ENCODE assay signal across 15 cellular contexts in the genomic region with DNA sequence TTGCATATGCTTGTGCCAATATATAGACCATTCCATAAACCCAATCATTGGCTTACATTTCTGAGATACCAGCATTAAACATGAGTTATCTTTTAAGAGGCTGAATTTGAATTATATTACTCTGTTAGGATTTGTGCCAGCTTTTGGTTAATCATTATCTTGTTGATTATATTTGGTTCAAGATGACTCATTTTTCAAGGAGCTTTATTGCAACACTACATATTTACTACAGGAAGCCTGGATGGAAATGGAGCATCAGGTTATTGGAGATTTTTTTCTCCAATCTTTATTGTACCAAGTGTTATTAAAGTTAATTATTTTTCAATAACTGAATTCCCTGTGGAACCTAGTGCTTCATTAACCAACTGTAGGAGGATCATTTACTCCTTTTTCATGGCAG. TPM values are rescaled to one million over a fixed set of nuclear protein-coding genes. Genes with fewer than 3 reads are reported as not detected.
DNase-seq lines count a peak whose midpoint lies in the region; ATAC-seq and TF ChIP-seq lines count a peak whose summit lies in the region.
"Had no signal": no experiment of that assay in that cellular context is flagged by ENCODE, and none has a peak within 500 bp of the region (broad histone marks: within the 10 kb centered on the region; RNA-seq: fewer than 3 reads in every experiment).

No MANE protein-coding gene starts in this region.

- H3K9me3 ChIP-seq in HCT116 (ENCODE audit: control insufficient read depth in 1 of 2, insufficient read depth in 1 of 2, low read depth in 1 of 2, low read length in 2 of 2) (no peaks in the 10 kb centered on the region), adipocyte (ENCODE audit: control insufficient read depth, low read length) (no peaks in the 10 kb centered on the region)
- H3K9me3 ChIP-seq: SJCRH30 had no signal

- H3K4me3 ChIP-seq in ACC112 (ENCODE audit: low read depth, low read length) (peak overlapping the region; percentile 7; the same call in 1 of the 2 replicates), HCT116 (replicated peaks in 1 of 2; ENCODE audit: low read depth in 1 of 2, low read length in 2 of 2) (peak overlapping the region in 1 of 2 experiments; percentile 16; a peak in 2 of 4 replicates), adipocyte (ENCODE audit: low read length) (no peak overlapping the region)

- peaks cover 56% of the 10 kb centered on the region for H3K4me1 ChIP-seq in ACC112 (ENCODE audit: control insufficient read depth, insufficient read depth, low read length, unreplicated experiment)
- peaks cover 22 to 37% of the 10 kb centered on the region in 2 experiments for H3K4me1 ChIP-seq in HCT116 (ENCODE audit: control insufficient read depth in 1 of 2, insufficient read depth in 2 of 2, low read length in 2 of 2)
- peaks cover 38% of the 10 kb centered on the region for H3K4me1 ChIP-seq in adipocyte (ENCODE audit: control insufficient read depth, insufficient read depth, low read length)

- H3K27ac ChIP-seq in ACC112 (ENCODE audit: low read depth, low read length) (no peak overlapping the region), HCT116 (ENCODE audit: low read depth, low read length) (no peak overlapping the region)

- TF ChIP-seq RAD21 in HCT116 (IDR thresholded peaks at IDR 0.05; ENCODE audit: low read depth) = no peak

- H3K4me3 Mint-ChIP-seq in endothelial cell (ENCODE audit: unreplicated experiment) = no peak overlapping the region
- H3K4me3 Mint-ChIP-seq in activated naive CD4-positive, alpha-beta T cell treated with anti-CD3 and anti-CD28 coated beads for 36 hours = no peak overlapping the region
- no peak overlapping the region for H3K4me3 Mint-ChIP-seq in stimulated activated memory B cell treated with anti-CD40 and anti-IgM and Interleukin-4, amounts not matched to agents 10 μg/mL and 1 μg/mL and 100 μg/mL, for 72 hours
- H3K4me3 Mint-ChIP-seq: CD4-positive, CD25-positive, alpha-beta regulatory T cell; natural killer cell treated with Interleukin-12 subunit alpha and Interleukin-12 subunit beta and Interleukin-15 and Interleukin-18, amount 100 ng/mL, for 72 hours; stimulated activated effector memory CD8-positive, alpha-beta T cell treated with anti-CD3 and anti-CD28 coated beads, Interleukin-12 subunit alpha, Interleukin-12 subunit beta, amount 100 ng/mL, for 72 hours had no signal

- H3K9ac ChIP-seq in HCT116 (ENCODE audit: low read length) = no peak overlapping the region
- no peak overlapping the region for H3K9ac ChIP-seq in adipocyte (ENCODE audit: low read length)

- POLR2A ChIA-PET in HCT116 (lab: Charles Lee) = no interaction called here

- TF ChIP-seq CTCF in HCT116 (IDR thresholded peaks at IDR 0.05 in 2 of 3, conservative IDR thresholded peaks at IDR 0.05 in 1 of 3; ENCODE audit: borderline replicate concordance in 1 of 3, insufficient read depth in 1 of 3, low read depth in 2 of 3, low read length in 2 of 3) = no peak
- TF ChIP-seq CTCF in endothelial cell (IDR thresholded peaks at IDR 0.05; ENCODE audit: unreplicated experiment) = no peak

- H3K36me3 Mint-ChIP-seq in endothelial cell (ENCODE audit: low read depth, unreplicated experiment) = no peaks in the 10 kb centered on the region
- H3K36me3 Mint-ChIP-seq in activated naive CD4-positive, alpha-beta T cell treated with anti-CD3 and anti-CD28 coated beads for 36 hours (ENCODE audit: low read depth) = peaks cover 1% of the 10 kb centered on the region
- H3K36me3 Mint-ChIP-seq in stimulated activated memory B cell treated with anti-CD40 and anti-IgM and Interleukin-4, amounts not matched to agents 10 μg/mL and 1 μg/mL and 100 μg/mL, for 72 hours = peaks cover 27% of the 10 kb centered on the region
- H3K36me3 Mint-ChIP-seq: natural killer cell treated with Interleukin-12 subunit alpha and Interleukin-12 subunit beta and Interleukin-15 and Interleukin-18, amount 100 ng/mL, for 72 hours; stimulated activated effector memory CD8-positive, alpha-beta T cell treated with anti-CD3 and anti-CD28 coated beads, Interleukin-12 subunit alpha, Interleukin-12 subunit beta, amount 100 ng/mL, for 72 hours had no signal

- H3K27me3 ChIP-seq in ACC112 (ENCODE audit: insufficient read depth, low read length) = no peaks in the 10 kb centered on the region
- H3K27me3 ChIP-seq in HCT116 (ENCODE audit: insufficient read depth, low read length) = no peaks in the 10 kb centered on the region
- no peaks in the 10 kb centered on the region for H3K27me3 ChIP-seq in adipocyte (replicated peaks; ENCODE audit: control insufficient read depth, insufficient read depth, low read length)
- H3K27me3 ChIP-seq: SJCRH30 had no signal

- H3K36me3 ChIP-seq in ACC112 (ENCODE audit: insufficient read depth, low read length) (no peaks in the 10 kb centered on the region), HCT116 (ENCODE audit: control insufficient read depth in 1 of 2, insufficient read depth in 2 of 2, low read length in 2 of 2) (no peaks in the 10 kb centered on the region), adipocyte (ENCODE audit: control insufficient read depth, insufficient read depth, low read length, severe bottlenecking) (no peaks in the 10 kb centered on the region)

- peaks cover 10% of the 10 kb centered on the region for H3K4me1 Mint-ChIP-seq in endothelial cell (ENCODE audit: unreplicated experiment)
- H3K4me1 Mint-ChIP-seq in activated naive CD4-positive, alpha-beta T cell treated with anti-CD3 and anti-CD28 coated beads for 36 hours (ENCODE audit: low read depth) = peaks cover 74% of the 10 kb centered on the region
- peaks cover 75% of the 10 kb centered on the region for H3K4me1 Mint-ChIP-seq in stimulated activated memory B cell treated with anti-CD40 and anti-IgM and Interleukin-4, amounts not matched to agents 10 μg/mL and 1 μg/mL and 100 μg/mL, for 72 hours

- peak; percentile 41 for DNase-seq in HCT116 (ENCODE audit: low read depth, low spot score)
- peak; percentile 70 for DNase-seq in adipocyte (ENCODE audit: low read depth)
- peak; percentile 84 for DNase-seq in iris pigment epithelial cell (ENCODE audit: low read depth)
- no peak for DNase-seq in activated CD8-positive, alpha-beta memory T cell treated with anti-CD3 and anti-CD28 coated beads, Interleukin-2, amount 50 U/mL, for 4 hours
- no peak for DNase-seq in endothelial cell (ENCODE audit: low spot score)
- no peak for DNase-seq in activated naive CD4-positive, alpha-beta T cell treated with anti-CD3 and anti-CD28 coated beads for 36 hours
- DNase-seq: activated CD4-positive, alpha-beta T cell treated with anti-CD3 and anti-CD28 coated beads for 48 hours; activated gamma-delta T cell; CD4-positive, CD25-positive, alpha-beta regulatory T cell; SJCRH30; stimulated activated CD4-positive, alpha-beta T cell treated with anti-CD3 and anti-CD28 coated beads, Interleukin-15, amount 100 ng/mL, for 24 hours had no signal

- intact Hi-C loops in HCT116 (cut with micrococcal nuclease) = no loop called here
- intact Hi-C loops in activated naive CD4-positive, alpha-beta T cell treated with anti-CD3 and anti-CD28 coated beads for 36 hours (cut with micrococcal nuclease) = no loop called here

- H3K9me2 ChIP-seq in HCT116 (ENCODE audit: insufficient read depth) = no peaks in the 10 kb centered on the region

- no peak for TF ChIP-seq POLR2A in HCT116 (IDR thresholded peaks at IDR 0.05; ENCODE audit: borderline replicate concordance, extremely low read depth, insufficient read depth, insufficient read length)

- H2AFZ ChIP-seq in ACC112 (ENCODE audit: low read length, unreplicated experiment) = no peak overlapping the region
- H2AFZ ChIP-seq in HCT116 (ENCODE audit: low read depth, low read length, poor library complexity, severe bottlenecking) = no peak overlapping the region

- RAD21 ChIA-PET in HCT116 (lab: Charles Lee; ENCODE audit: low non-redundant PET in 1 of 2, low total read pairs in 2 of 2, uncharacterized antibody in 2 of 2, unreplicated experiment in 2 of 2) = no interaction called here

- BruUV-seq in HCT116 (replicated peaks; lab: Mats Ljungman, UMichigan) = no TSS peak

- no peak for ATAC-seq in HCT116
- ATAC-seq in stimulated activated memory B cell treated with anti-CD40 and anti-IgM and Interleukin-4, amounts not matched to agents 10 μg/mL and 1 μg/mL and 100 μg/mL, for 72 hours = no peak
- ATAC-seq: natural killer cell treated with Interleukin-12 subunit alpha and Interleukin-12 subunit beta and Interleukin-15 and Interleukin-18, amount 100 ng/mL, for 72 hours; stimulated activated effector memory CD8-positive, alpha-beta T cell treated with anti-CD3 and anti-CD28 coated beads, Interleukin-12 subunit alpha, Interleukin-12 subunit beta, amount 100 ng/mL, for 72 hours had no signal

- CTCF ChIA-PET in HCT116 (lab: Charles Lee) = interaction anchor here (1.9 kb wide), 1 partner anchor 99 kb away, joined by 14 read pairs; no protein-coding TSS in a partner anchor
- CTCF ChIA-PET in activated naive CD4-positive, alpha-beta T cell treated with anti-CD3 and anti-CD28 coated beads for 36 hours (lab: Charles Lee) = interaction anchor here (0.6 to 4.3 kb wide), 13 partner anchors 9 to 133 kb away, joined by 3 to 75 read pairs (median 5); no protein-coding TSS in a partner anchor

- no peak overlapping the region for H3K27ac Mint-ChIP-seq in endothelial cell (ENCODE audit: unreplicated experiment)
- no peak overlapping the region for H3K27ac Mint-ChIP-seq in activated naive CD4-positive, alpha-beta T cell treated with anti-CD3 and anti-CD28 coated beads for 36 hours
- H3K27ac Mint-ChIP-seq in stimulated activated memory B cell treated with anti-CD40 and anti-IgM and Interleukin-4, amounts not matched to agents 10 μg/mL and 1 μg/mL and 100 μg/mL, for 72 hours = no peak overlapping the region
- H3K27ac Mint-ChIP-seq: natural killer cell treated with Interleukin-12 subunit alpha and Interleukin-12 subunit beta and Interleukin-15 and Interleukin-18, amount 100 ng/mL, for 72 hours; stimulated activated effector memory CD8-positive, alpha-beta T cell treated with anti-CD3 and anti-CD28 coated beads, Interleukin-12 subunit alpha, Interleukin-12 subunit beta, amount 100 ng/mL, for 72 hours had no signal

- no peaks in the 10 kb centered on the region for H3K9me3 Mint-ChIP-seq in endothelial cell (ENCODE audit: unreplicated experiment)
- H3K9me3 Mint-ChIP-seq in activated naive CD4-positive, alpha-beta T cell treated with anti-CD3 and anti-CD28 coated beads for 36 hours = no peaks in the 10 kb centered on the region
- peaks cover 4% of the 10 kb centered on the region for H3K9me3 Mint-ChIP-seq in stimulated activated memory B cell treated with anti-CD40 and anti-IgM and Interleukin-4, amounts not matched to agents 10 μg/mL and 1 μg/mL and 100 μg/mL, for 72 hours
- H3K9me3 Mint-ChIP-seq: CD4-positive, CD25-positive, alpha-beta regulatory T cell; natural killer cell treated with Interleukin-12 subunit alpha and Interleukin-12 subunit beta and Interleukin-15 and Interleukin-18, amount 100 ng/mL, for 72 hours; stimulated activated effector memory CD8-positive, alpha-beta T cell treated with anti-CD3 and anti-CD28 coated beads, Interleukin-12 subunit alpha, Interleukin-12 subunit beta, amount 100 ng/mL, for 72 hours had no signal

- peaks cover 16% of the 10 kb centered on the region; the same call in 1 of the 2 replicates for H4K20me1 ChIP-seq in HCT116 (ENCODE audit: insufficient read depth)

- peak overlapping the region; percentile 64 for H3K4me2 ChIP-seq in HCT116 (ENCODE audit: low read length)

- H3K79me2 ChIP-seq in ACC112 (ENCODE audit: control insufficient read depth, insufficient read depth, low read length, unreplicated experiment) (peaks cover 88% of the 10 kb centered on the region), HCT116 (ENCODE audit: insufficient read depth, low read length) (peaks cover 93% of the 10 kb centered on the region)

- peaks cover 5% of the 10 kb centered on the region for H3K27me3 Mint-ChIP-seq in endothelial cell (ENCODE audit: unreplicated experiment)
- H3K27me3 Mint-ChIP-seq in activated naive CD4-positive, alpha-beta T cell treated with anti-CD3 and anti-CD28 coated beads for 36 hours (ENCODE audit: low read depth) = no peaks in the 10 kb centered on the region
- no peaks in the 10 kb centered on the region for H3K27me3 Mint-ChIP-seq in stimulated activated memory B cell treated with anti-CD40 and anti-IgM and Interleukin-4, amounts not matched to agents 10 μg/mL and 1 μg/mL and 100 μg/mL, for 72 hours
- H3K27me3 Mint-ChIP-seq: CD4-positive, CD25-positive, alpha-beta regulatory T cell; natural killer cell treated with Interleukin-12 subunit alpha and Interleukin-12 subunit beta and Interleukin-15 and Interleukin-18, amount 100 ng/mL, for 72 hours had no signal

RNA-seq across cellular contexts. Expression of gene EML4, which starts 26.4 kb away (rescaled TPM):
- 53.5 TPM for total RNA-seq in HCT116 (2021; ENCODE audit: unreplicated experiment)
- polyA plus RNA-seq in HCT116 (2012) = 19.1 and 23.2 TPM in 2 replicates
- 49.7 TPM for total RNA-seq in endothelial cell (ENCODE audit: unreplicated experiment)
- 10 to 100 TPM; 65.8 to 65.9 TPM for total RNA-seq in activated naive CD4-positive, alpha-beta T cell treated with anti-CD3 and anti-CD28 coated beads for 36 hours

Comparison
In these comparisons a context has a peak if more than half of its experiments do, and no peak if none do; other contexts are left out.
1. DNase-seq: peak in HCT116 (single experiment), adipocyte (single experiment) and iris pigment epithelial cell (single experiment); none in activated CD8-positive, alpha-beta memory T cell treated with anti-CD3 and anti-CD28 coated beads, Interleukin-2, amount 50 U/mL, for 4 hours (single experiment), endothelial cell (single experiment) and activated naive CD4-positive, alpha-beta T cell treated with anti-CD3 and anti-CD28 coated beads for 36 hours (single experiment).